8 cellular contexts compared by ENCODE assay signal in the genomic region with DNA sequence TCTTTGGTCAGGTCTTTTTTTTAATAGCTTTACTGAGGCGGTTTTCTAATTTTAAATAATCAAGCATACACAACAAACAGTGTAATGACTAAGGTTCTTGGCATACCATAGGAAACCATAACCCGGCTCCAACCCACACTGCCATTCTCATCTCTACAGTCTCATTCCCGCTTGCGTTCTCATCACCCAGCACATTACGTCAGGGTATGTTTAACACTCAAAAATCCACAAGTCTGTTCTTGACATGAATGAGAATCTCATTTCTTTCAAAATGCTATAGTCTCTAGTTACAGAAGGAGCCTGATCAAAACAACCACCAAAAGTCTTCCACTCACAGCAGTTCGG. TPM values are rescaled to one million over a fixed set of nuclear protein-coding genes. Genes with fewer than 3 reads are reported as not detected.
A peak's percentile ranks its signal among the peaks of the same experiment; 100 is the strongest.
DNase-seq lines count a peak whose midpoint lies in the region; ATAC-seq, FAIRE-seq and TF ChIP-seq lines count a peak whose summit lies in the region.

No MANE protein-coding gene starts in this region.

- ATAC-seq in GM23338, result peak; percentile 60

- peaks cover 3% of the 10 kb centered on the region for H3K27me3 Mint-ChIP-seq in GM23338 (ENCODE audit: insufficient read depth, low read depth, poor library complexity)
- H3K27me3 Mint-ChIP-seq in activated naive CD4-positive, alpha-beta T cell treated with anti-CD3 and anti-CD28 coated beads, Interleukin-2, amount 50 U/mL, for 24 hours, result no peaks in the 10 kb centered on the region

- DNase-seq in activated T-cell treated with anti-CD3 and anti-CD28 coated beads for 24 hours (ENCODE audit: low read depth) (peak; percentile 22), GM23338 (ENCODE audit: low spot score) (peak; percentile 42), Karpas-422 (no peak), iPS DF 6.9 (ENCODE audit: low read depth, low spot score) (no peak), small intestine (peak; percentile 21), NCI-H774 (lab: John Stamatoyannopoulos, UW) (no peak)
- no peak for DNase-seq in activated T-cell treated with anti-CD3 and anti-CD28 coated beads, Interleukin-2, amount 50 U/mL, for 48 hours

- H2AFZ ChIP-seq in GM23338, result peak overlapping the region; percentile 61; the same call in 1 of the 2 replicates
- peak overlapping the region; percentile 74; the same call in 1 of the 2 replicates for H2AFZ ChIP-seq in Karpas-422 (ENCODE audit: low read length)

- H3K36me3 ChIP-seq in GM23338 (ENCODE audit: insufficient read depth) (no peaks in the 10 kb centered on the region), Karpas-422 (ENCODE audit: insufficient read depth, low read length) (0 out of 2 replicates have a peak, but pooled peaks cover 3% of the 10 kb centered on the region), iPS DF 6.9 (ENCODE audit: control insufficient read depth, insufficient read depth, low read length) (no peaks in the 10 kb centered on the region), small intestine (ENCODE audit: control insufficient read depth in 2 of 2, insufficient read depth in 2 of 2, low read length in 2 of 2) (no peaks in the 10 kb centered on the region)

- peaks cover 19% of the 10 kb centered on the region for H3K4me1 Mint-ChIP-seq in GM23338
- H3K4me1 Mint-ChIP-seq in activated naive CD4-positive, alpha-beta T cell treated with anti-CD3 and anti-CD28 coated beads, Interleukin-2, amount 50 U/mL, for 24 hours, result peaks cover 37% of the 10 kb centered on the region

- FAIRE-seq in small intestine (lab: Jason Lieb, UNC), result no peak

- peaks cover 28% of the 10 kb centered on the region for H3K79me2 ChIP-seq in GM23338 (replicated peaks; ENCODE audit: insufficient read depth)
- peaks cover 28% of the 10 kb centered on the region for H3K79me2 ChIP-seq in Karpas-422 (ENCODE audit: low read length)

- no peak for TF ChIP-seq CTCF in GM23338 (conservative IDR thresholded peaks at IDR 0.05; ENCODE audit: low read depth in 2 of 2)

- H3K4me2 ChIP-seq in GM23338, result peak overlapping the region; percentile 92
- H3K4me2 ChIP-seq in Karpas-422 (ENCODE audit: low read depth, low read length, poor library complexity, severe bottlenecking), result peak overlapping the region; percentile 99

- no peaks in the 10 kb centered on the region for H3K9me3 ChIP-seq in Karpas-422 (ENCODE audit: low read length)
- no peaks in the 10 kb centered on the region for H3K9me3 ChIP-seq in iPS DF 6.9 (ENCODE audit: control insufficient read depth, insufficient read depth, low read length)
- no peaks in the 10 kb centered on the region for H3K9me3 ChIP-seq in small intestine (ENCODE audit: control insufficient read depth, low read depth)

- peaks cover 30% of the 10 kb centered on the region for H3K36me3 Mint-ChIP-seq in GM23338 (ENCODE audit: low read depth)
- H3K36me3 Mint-ChIP-seq in activated naive CD4-positive, alpha-beta T cell treated with anti-CD3 and anti-CD28 coated beads, Interleukin-2, amount 50 U/mL, for 24 hours, result peaks cover 5% of the 10 kb centered on the region

- no peaks in the 10 kb centered on the region for H3F3A ChIP-seq in GM23338 (replicated peaks; ENCODE audit: low read depth)

- no peaks in the 10 kb centered on the region for H3K27me3 ChIP-seq in GM23338 (ENCODE audit: insufficient read depth)
- no peaks in the 10 kb centered on the region for H3K27me3 ChIP-seq in Karpas-422 (ENCODE audit: low read length)
- no peaks in the 10 kb centered on the region for H3K27me3 ChIP-seq in iPS DF 6.9 (ENCODE audit: control insufficient read depth, insufficient read depth, low read length)
- H3K27me3 ChIP-seq in small intestine (ENCODE audit: control insufficient read depth in 2 of 2, insufficient read depth in 2 of 2, low read length in 2 of 2), result no peaks in the 10 kb centered on the region

- no peaks in the 10 kb centered on the region for H4K20me1 ChIP-seq in GM23338 (replicated peaks; ENCODE audit: insufficient read depth)
- no peaks in the 10 kb centered on the region for H4K20me1 ChIP-seq in Karpas-422 (ENCODE audit: insufficient read depth, low read depth, low read length)

- H3K27ac ChIP-seq in GM23338 (ENCODE audit: low read depth), result peak overlapping the region; percentile 99
- H3K27ac ChIP-seq in Karpas-422 (ENCODE audit: low read length), result peak overlapping the region; percentile 84
- no peak overlapping the region for H3K27ac ChIP-seq in iPS DF 6.9 (ENCODE audit: low read length)
- H3K27ac ChIP-seq in small intestine (ENCODE audit: low read depth in 1 of 2, low read length in 1 of 2), result peak overlapping the region; percentile 27 to 93

- H3K27ac Mint-ChIP-seq in GM23338, result peak overlapping the region; percentile 99
- H3K27ac Mint-ChIP-seq in activated naive CD4-positive, alpha-beta T cell treated with anti-CD3 and anti-CD28 coated beads, Interleukin-2, amount 50 U/mL, for 24 hours, result peak overlapping the region; percentile 95

- peak overlapping the region; percentile 85 for H3K9ac ChIP-seq in Karpas-422 (ENCODE audit: low read length)

- WGBS in iPS DF 6.9 (ENCODE audit: insufficient coverage, insufficient read length), result no CpG with 5 or more reads among the region's 6 CpGs
- 0 to 1% (median 0%) methylated on average over 6 of the region's 6 CpGs for WGBS in small intestine, 3 donors

- peak overlapping the region; percentile 91 for H3K4me3 Mint-ChIP-seq in GM23338
- H3K4me3 Mint-ChIP-seq in activated naive CD4-positive, alpha-beta T cell treated with anti-CD3 and anti-CD28 coated beads, Interleukin-2, amount 50 U/mL, for 24 hours, result peak overlapping the region; percentile 94

- no peaks in the 10 kb centered on the region for H3K9me2 ChIP-seq in GM23338 (ENCODE audit: insufficient read depth)
- no peaks in the 10 kb centered on the region for H3K9me2 ChIP-seq in Karpas-422 (replicated peaks; ENCODE audit: insufficient read depth, low read length)

- H3K4me3 ChIP-seq in GM23338 (peak overlapping the region; percentile 74), Karpas-422 (ENCODE audit: low read length) (peak overlapping the region; percentile 84), iPS DF 6.9 (ENCODE audit: low read length) (peak overlapping the region; percentile 61; the same call in 1 of the 2 replicates), small intestine (ENCODE audit: low read depth in 1 of 2, low read length in 2 of 2) (peak overlapping the region; percentile 34 to 56)

- H3K9me3 Mint-ChIP-seq in GM23338, result peaks cover 23% of the 10 kb centered on the region
- no peaks in the 10 kb centered on the region for H3K9me3 Mint-ChIP-seq in activated naive CD4-positive, alpha-beta T cell treated with anti-CD3 and anti-CD28 coated beads, Interleukin-2, amount 50 U/mL, for 24 hours

- peaks cover 17% of the 10 kb centered on the region for H3K4me1 ChIP-seq in GM23338 (ENCODE audit: insufficient read depth)
- H3K4me1 ChIP-seq in Karpas-422 (ENCODE audit: low read length), result peaks cover 20% of the 10 kb centered on the region
- no peaks in the 10 kb centered on the region for H3K4me1 ChIP-seq in iPS DF 6.9 (ENCODE audit: control insufficient read depth, insufficient read depth, low read length)
- H3K4me1 ChIP-seq in small intestine (ENCODE audit: control insufficient read depth in 2 of 2, insufficient read depth in 1 of 2, low read depth in 1 of 2, low read length in 1 of 2), result peaks cover 0 to 3% of the 10 kb centered on the region in 2 donors

TF ChIP-seq in GM23338, 12 proteins besides CTCF, POLR2A, EP300 and RAD21 (continues in another document):
- TF ChIP-seq ZNF331 (CRISPR knock-in tag; IDR thresholded peaks at IDR 0.05; ENCODE audit: low read depth) (no peak), EZH2 (IDR thresholded peaks at IDR 0.05; ENCODE audit: low read depth, unreplicated experiment) (no peak), NANOG (IDR thresholded peaks at IDR 0.05; ENCODE audit: borderline replicate concordance) (no peak)

RNA-seq across cellular contexts. Expression of a gene that starts 0.5 kb away (rescaled TPM):
- 11.8 and 15.3 TPM in 2 replicates for total RNA-seq in GM23338 (2014; rRNA removed; shearing (Covaris generic))
- polyA plus RNA-seq in GM23338 (2016; fragmentation: Nextera tagmentation; extraction: Ambion mirVana) (9.6 and 12.2 TPM in 2 replicates), small intestine (1 to 10 TPM in 1 of 3 donors, under 1 TPM in 1, not detected in 1; 0.22 to 2.1 TPM)
- total RNA-seq in Karpas-422 (2014; rRNA removed; shearing (Covaris generic); ENCODE audit: low replicate concordance), result 15.7 and 21.8 TPM in 2 replicates

RNA-seq across cellular contexts. Expression of a gene that starts 30.8 kb away (rescaled TPM):
- 6.5 and 8.6 TPM in 2 replicates for total RNA-seq in GM23338 (2014; rRNA removed; shearing (Covaris generic))
- polyA plus RNA-seq in GM23338 (2016; fragmentation: Nextera tagmentation; extraction: Ambion mirVana) (8.3 and 11.2 TPM in 2 replicates), small intestine (1 to 10 TPM; 2.7 to 8.0 (median 3.0) TPM)
- 15.0 and 57.2 TPM in 2 replicates for total RNA-seq in Karpas-422 (2014; rRNA removed; shearing (Covaris generic); ENCODE audit: low replicate concordance)

RNA-seq across cellular contexts. Expression of a gene that starts 42.4 kb away (rescaled TPM):
- total RNA-seq in GM23338 (2014; rRNA removed; shearing (Covaris generic)), result 140 and 141 TPM in 2 replicates
- 108 and 113 TPM in 2 replicates for polyA plus RNA-seq in GM23338 (2016; fragmentation: Nextera tagmentation; extraction: Ambion mirVana)
- 98.5 and 128 TPM in 2 replicates for total RNA-seq in Karpas-422 (2014; rRNA removed; shearing (Covaris generic); ENCODE audit: low replicate concordance)
- 10 to 100 TPM; 45.6 to 50.9 (median 47.6) TPM for polyA plus RNA-seq in small intestine

Comparison
In these comparisons a context has a peak if more than half of its experiments do, and no peak if none do; other contexts are left out.
1. DNase-seq: peak in activated T-cell treated with anti-CD3 and anti-CD28 coated beads for 24 hours (single experiment), GM23338 (single experiment) and small intestine (single experiment); none in activated T-cell treated with anti-CD3 and anti-CD28 coated beads, Interleukin-2, amount 50 U/mL, for 48 hours (0 of 2), Karpas-422 (single experiment), iPS DF 6.9 (single experiment) and NCI-H774 (single experiment).
2. Peak in every context shown above with its lines, with median percentiles within 50 percentile points of each other: H3K4me3 ChIP-seq.